1 cellular context compared by ENCODE assay signal in the genomic region with DNA sequence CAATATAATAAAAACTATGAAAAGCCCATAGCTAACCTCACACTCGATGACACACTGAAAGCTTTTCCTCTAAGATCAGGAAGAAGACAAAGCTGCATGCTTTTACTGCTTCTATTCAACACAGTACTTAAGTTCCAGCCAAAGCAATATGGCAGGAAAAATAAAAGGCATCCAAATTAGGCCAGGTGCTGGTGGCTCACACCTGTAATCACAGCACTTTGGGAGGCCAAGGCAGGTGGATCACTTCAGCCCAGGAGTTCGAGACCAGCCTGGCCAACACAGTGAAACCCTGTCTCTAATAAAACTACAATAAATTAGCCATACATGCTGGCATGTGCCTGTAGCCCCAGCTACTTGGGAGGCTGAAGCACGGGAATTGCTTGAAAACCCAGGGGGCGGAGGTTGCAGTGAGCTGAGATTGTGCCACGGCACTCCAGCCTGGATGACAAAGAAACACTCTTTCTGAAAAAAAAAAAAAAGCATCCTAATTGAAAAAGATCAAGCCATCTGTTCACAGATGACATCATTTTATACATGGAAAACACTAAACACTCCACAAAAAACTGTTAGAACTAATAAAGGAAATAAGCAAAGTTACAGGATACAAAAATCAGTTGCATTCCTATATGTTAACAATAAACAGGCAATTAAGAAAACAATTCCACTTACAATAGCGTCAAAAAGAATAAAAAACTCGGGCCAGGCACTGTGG.
TF ChIP-seq lines count a peak whose summit lies in the region.

No MANE protein-coding gene starts in this region.

TF ChIP-seq in HepG2, 621 proteins besides CTCF, POLR2A, EP300 and RAD21 (continued from another document):
- TF ChIP-seq, protein P1, sequence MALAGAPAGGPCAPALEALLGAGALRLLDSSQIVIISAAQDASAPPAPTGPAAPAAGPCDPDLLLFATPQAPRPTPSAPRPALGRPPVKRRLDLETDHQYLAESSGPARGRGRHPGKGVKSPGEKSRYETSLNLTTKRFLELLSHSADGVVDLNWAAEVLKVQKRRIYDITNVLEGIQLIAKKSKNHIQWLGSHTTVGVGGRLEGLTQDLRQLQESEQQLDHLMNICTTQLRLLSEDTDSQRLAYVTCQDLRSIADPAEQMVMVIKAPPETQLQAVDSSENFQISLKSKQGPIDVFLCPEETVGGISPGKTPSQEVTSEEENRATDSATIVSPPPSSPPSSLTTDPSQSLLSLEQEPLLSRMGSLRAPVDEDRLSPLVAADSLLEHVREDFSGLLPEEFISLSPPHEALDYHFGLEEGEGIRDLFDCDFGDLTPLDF (CRISPR knock-in tag; IDR thresholded peaks at IDR 0.05): no peak
- no peak for TF ChIP-seq KDM5B (CRISPR knock-in tag; IDR thresholded peaks at IDR 0.05; ENCODE audit: borderline replicate concordance)
- 0 out of 2 replicates have a peak, but pooled peaks have one; percentile 54 for TF ChIP-seq KDM1A (CRISPR knock-in tag; IDR thresholded peaks at IDR 0.05)
- peak; percentile 65; the same call in 1 of the 2 replicates for TF ChIP-seq ZMYM2 (CRISPR knock-in tag; IDR thresholded peaks at IDR 0.05)
- TF ChIP-seq ATF7 (IDR thresholded peaks at IDR 0.05): peak; percentile 76
- TF ChIP-seq ATF7 (CRISPR knock-in tag; IDR thresholded peaks at IDR 0.05): no peak
- TF ChIP-seq, protein P2, sequence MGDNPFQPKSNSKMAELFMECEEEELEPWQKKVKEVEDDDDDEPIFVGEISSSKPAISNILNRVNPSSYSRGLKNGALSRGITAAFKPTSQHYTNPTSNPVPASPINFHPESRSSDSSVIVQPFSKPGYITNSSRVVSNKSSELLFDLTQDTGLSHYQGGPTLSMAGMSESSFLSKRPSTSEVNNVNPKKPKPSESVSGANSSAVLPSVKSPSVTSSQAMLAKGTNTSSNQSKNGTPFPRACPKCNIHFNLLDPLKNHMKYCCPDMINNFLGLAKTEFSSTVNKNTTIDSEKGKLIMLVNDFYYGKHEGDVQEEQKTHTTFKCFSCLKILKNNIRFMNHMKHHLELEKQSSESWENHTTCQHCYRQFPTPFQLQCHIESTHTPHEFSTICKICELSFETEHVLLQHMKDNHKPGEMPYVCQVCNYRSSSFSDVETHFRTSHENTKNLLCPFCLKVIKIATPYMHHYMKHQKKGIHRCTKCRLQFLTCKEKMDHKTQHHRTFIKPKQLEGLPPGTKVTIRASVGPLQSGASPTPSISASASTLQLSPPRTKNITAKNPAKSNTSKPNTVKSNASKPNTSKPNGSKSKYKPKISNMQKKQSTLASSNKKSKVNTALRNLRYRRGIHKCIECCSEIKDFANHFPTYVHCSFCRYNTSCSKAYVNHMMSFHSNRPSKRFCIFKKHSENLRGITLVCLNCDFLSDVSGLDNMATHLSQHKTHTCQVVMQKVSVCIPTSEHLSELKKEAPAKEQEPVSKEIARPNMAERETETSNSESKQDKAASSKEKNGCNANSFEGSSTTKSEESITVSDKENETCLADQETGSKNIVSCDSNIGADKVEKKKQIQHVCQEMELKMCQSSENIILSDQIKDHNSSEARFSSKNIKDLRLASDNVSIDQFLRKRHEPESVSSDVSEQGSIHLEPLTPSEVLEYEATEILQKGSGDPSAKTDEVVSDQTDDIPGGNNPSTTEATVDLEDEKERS (CRISPR knock-in tag; IDR thresholded peaks at IDR 0.05): peak; percentile 99
